Comparison of ENCODE assay signal across 36 cellular contexts in the genomic region with DNA sequence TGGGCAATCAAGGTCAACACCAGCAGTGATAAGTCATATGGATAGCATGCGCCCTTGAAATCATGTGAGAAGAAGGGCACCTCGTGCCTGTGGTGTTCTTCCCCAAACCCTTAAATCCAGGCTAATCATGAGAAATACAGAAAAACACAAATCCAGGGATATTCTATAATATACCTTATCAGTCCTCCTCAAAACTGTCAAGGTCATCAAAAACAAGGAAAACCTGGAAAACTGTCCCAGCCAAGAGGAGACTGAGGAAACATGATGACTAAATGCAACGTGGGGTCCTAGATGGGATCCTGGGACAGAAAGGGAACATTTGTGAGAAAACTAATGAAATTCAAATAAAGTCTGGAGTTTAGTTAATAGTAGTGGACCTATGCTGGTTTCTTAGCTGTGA.
"Had no signal": no experiment of that assay in that cellular context is flagged by ENCODE, and none has a peak within 500 bp of the region (broad histone marks: within the 10 kb centered on the region; RNA-seq: fewer than 3 reads in every experiment).

No MANE protein-coding gene starts in this region.

- DNase-seq: Karpas-422, Kasumi-1, MG63, MM.1S, MV-4-11, NCI-H1048, NCI-H1092, NCI-H1092 treated with DMSO at 0.1 percent for 48 hours, NCI-H1105, NCI-H1105 treated with DMSO at 0.1 percent for 48 hours, NCI-H1417, NCI-H1417 treated with DMSO at 0.1 percent for 48 hours, NCI-H1436, NCI-H1436 treated with DMSO at 0.1 percent for 48 hours, NCI-H146, NCI-H1694, NCI-H1694 treated with DMSO at 0.1 percent for 48 hours, NCI-H187, NCI-H187 treated with DMSO at 0.1 percent for 48 hours, NCI-H1930, NCI-H2029, NCI-H2029 treated with DMSO at 0.1 percent for 48 hours, NCI-H2081, NCI-H2081 treated with DMSO at 0.1 percent for 48 hours, NCI-H2107, NCI-H2171, NCI-H2171 treated with DMSO at 0.1 percent for 48 hours, NCI-H2227 treated with DMSO at 0.1 percent for 48 hours, NCI-H226, NCI-H345, NCI-H446, NCI-H446 treated with DMSO at 0.1 percent for 48 hours, NCI-H510A, NCI-H510A treated with DMSO at 0.1 percent for 48 hours, NCI-H524, NCI-H524 treated with DMSO at 0.1 percent for 48 hours had no signal

- H3K4me3 ChIP-seq: MG63 had no signal

- H3K36me3 ChIP-seq: MG63 had no signal

- H3K9me3 ChIP-seq: MG63 had no signal

- H3K27me3 ChIP-seq: MG63 had no signal
